Comparison of ENCODE assay signal across 12 cellular contexts in genomic region chr15:89852342-89853005, GRCh38. TPM values are rescaled to one million over a fixed set of nuclear protein-coding genes. Genes with fewer than 3 reads are reported as not detected.
"Had no signal": no experiment of that assay in that cellular context is flagged by ENCODE, and none has a peak within 500 bp of the region (broad histone marks: within the 10 kb centered on the region; RNA-seq: fewer than 3 reads in every experiment).

No MANE protein-coding gene starts in this region.

- H3K27ac ChIP-seq: thoracic aorta, vagina had no signal

- H3K4me1 ChIP-seq: vagina had no signal

- DNase-seq: activated CD4-positive, alpha-beta T cell treated with anti-CD3 and anti-CD28 coated beads, Interleukin-2, amount 50 U/mL, for 1 hour; activated naive CD4-positive, alpha-beta T cell treated with anti-CD3 and anti-CD28 coated beads, Interleukin-2, amount 50 U/mL, for 16 hours; activated T-cell treated with anti-CD3 and anti-CD28 coated beads for 4 hours; central memory CD4-positive, alpha-beta T cell; stimulated activated CD4-positive, alpha-beta T cell treated with anti-CD3 and anti-CD28 coated beads, Interleukin-4, amount 100 ng/mL, for 4 hours; stomach; T-helper 17 cell had no signal

- H3K4me3 ChIP-seq: stomach, thoracic aorta, vagina had no signal

- ATAC-seq: activated T-helper 17 cell treated with anti-CD3 and anti-CD28 coated beads, Interleukin-2, amount 50 U/mL, for 72 hours; natural killer cell treated with Interleukin-12 subunit alpha and Interleukin-12 subunit beta and Interleukin-15 and Interleukin-18, amount 100 ng/mL, for 72 hours; T-helper 17 cell had no signal

- H3K9me3 ChIP-seq: stomach, thoracic aorta, vagina had no signal

- H3K36me3 ChIP-seq: thoracic aorta, vagina had no signal

- H3K27me3 ChIP-seq: stomach, vagina had no signal

RNA-seq across cellular contexts. Expression of gene ANPEP, which starts 37.8 kb away (rescaled TPM):
- total RNA-seq: activated CD8-positive, alpha-beta memory T cell treated with anti-CD3 and anti-CD28 coated beads for 36 hours had no signal
